9 cellular contexts compared by ENCODE assay signal in the genomic region with DNA sequence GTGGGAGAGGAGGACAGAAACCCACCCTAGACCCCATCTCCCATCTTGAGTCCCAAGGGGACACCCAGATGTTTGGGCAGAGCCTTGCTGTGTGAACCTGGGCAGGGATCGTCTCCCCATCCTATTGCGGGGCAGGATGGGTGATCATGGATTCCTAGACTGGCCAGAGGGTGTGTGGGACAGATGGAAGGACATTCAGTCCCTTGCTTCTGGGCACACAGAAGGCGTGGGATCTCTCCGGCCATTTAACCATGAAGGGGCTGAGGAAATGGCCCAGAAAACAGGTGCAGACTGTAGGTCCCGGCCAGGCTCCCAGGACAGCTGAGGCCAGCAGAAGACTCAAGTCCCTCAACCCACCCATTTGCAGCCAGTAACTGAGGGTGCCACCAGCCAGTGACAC. TPM values are rescaled to one million over a fixed set of nuclear protein-coding genes. Genes with fewer than 3 reads are reported as not detected.
"Had no signal": no experiment of that assay in that cellular context is flagged by ENCODE, and none has a peak within 500 bp of the region (broad histone marks: within the 10 kb centered on the region; RNA-seq: fewer than 3 reads in every experiment).

No MANE protein-coding gene starts in this region.

- FAIRE-seq: H1, H54, HepG2 had no signal

- H3K9me3 ChIP-seq: HAP-1 had no signal

- ATAC-seq: GM23338, HCT116, HepG2 had no signal

- DNase-seq: HFFc6 had no signal

- H2AFZ ChIP-seq: GM23338 had no signal

- H3K4me3 ChIP-seq: GM23338, HAP-1 had no signal

- H3K36me3 ChIP-seq: HAP-1 had no signal

- H3K27ac ChIP-seq: HL-60 had no signal

- H3K4me2 ChIP-seq: GM23338 had no signal

RNA-seq across cellular contexts. Expression of a gene that starts 29.9 kb away (rescaled TPM):
- polyA plus RNA-seq: HepG2 had no signal

RNA-seq across cellular contexts. Expression of a gene that starts 57.5 kb away (rescaled TPM):
- total RNA-seq: HepG2, HT1080 had no signal
